In the genomic region with DNA sequence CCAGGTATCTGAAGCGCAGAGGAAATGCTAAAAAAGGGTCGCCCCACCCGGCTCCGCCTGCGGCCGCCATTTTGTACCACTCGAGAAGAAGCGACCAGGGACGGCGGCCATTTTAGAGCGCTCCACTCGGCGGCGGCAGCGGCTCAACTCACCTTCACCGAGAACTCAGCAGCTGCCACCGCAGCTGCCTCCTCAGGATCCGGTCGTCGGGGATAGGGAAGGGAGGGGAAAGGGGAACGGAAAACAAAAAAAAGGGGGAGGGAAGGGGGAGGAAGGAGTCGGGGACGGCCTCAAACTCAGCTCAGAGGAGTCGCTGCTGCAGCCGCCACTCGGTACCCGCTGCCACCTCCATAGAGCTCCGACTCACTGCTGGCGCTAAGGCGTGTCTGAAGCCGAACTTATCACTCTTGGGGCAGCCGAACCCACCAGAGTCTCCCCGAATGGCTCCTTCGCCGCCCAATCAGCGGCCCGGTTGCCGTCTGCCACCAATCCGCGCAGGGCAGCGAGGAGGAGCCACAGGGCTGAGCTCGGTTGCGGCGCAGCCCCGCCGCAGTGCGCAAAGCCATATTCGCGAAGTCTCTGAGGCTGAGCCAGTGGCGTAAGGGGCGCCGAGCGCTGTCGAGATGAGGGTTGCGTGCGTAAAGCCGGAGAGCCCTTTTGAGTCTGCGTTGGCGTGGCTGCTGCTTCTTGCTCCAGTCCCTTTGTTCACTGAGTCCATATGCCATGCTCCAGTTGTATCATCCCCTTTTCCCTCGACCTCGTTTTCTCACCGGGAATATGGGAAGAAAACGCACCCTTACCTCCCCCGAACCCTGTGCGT, we compare ENCODE assay signal across 8 cellular contexts. TPM values are rescaled to one million over a fixed set of nuclear protein-coding genes. Genes with fewer than 3 reads are reported as not detected.
DNase-seq lines count a peak whose midpoint lies in the region; FAIRE-seq and TF ChIP-seq lines count a peak whose summit lies in the region.

A gene (minus strand): TSS at position 374 of the 820 bp plus-strand sequence.

- H3K4me3 ChIP-seq in HFF-Myc (replicated peaks; ENCODE audit: low read depth, low read length) (peak within 1 kb of the TSS; percentile 95), neutrophil (ENCODE audit: low read depth in 1 of 2, low read length in 1 of 2) (peak within 1 kb of the TSS; percentile 93 to 96)

- intact Hi-C loops in activated naive CD4-positive, alpha-beta T cell treated with anti-CD3 and anti-CD28 coated beads for 36 hours (cut with micrococcal nuclease): loop anchor here (1.0 to 5.0 kb wide), 8 partner anchors 10 to 1035 kb away; a partner anchor contains a TSS

- DNase-seq in GM03348 (ENCODE audit: low spot score): peak; percentile 99
- peak; percentile 97 for DNase-seq in HFF-Myc (ENCODE audit: extremely low read depth, low read depth)
- DNase-seq in NAMALWA (ENCODE audit: low spot score): peak; percentile 98
- DNase-seq in SK-N-DZ (ENCODE audit: low spot score): peak; percentile 99
- peak; percentile 98 for DNase-seq in activated naive CD4-positive, alpha-beta T cell treated with anti-CD3 and anti-CD28 coated beads for 36 hours
- peak; percentile 96 to 98 for DNase-seq in frontal cortex (ENCODE audit: low spot score in 2 of 2)
- peak; percentile 93 to 99 (median 98) for DNase-seq in substantia nigra (lab: John Stamatoyannopoulos, UW)

- peak within 1 kb of the TSS; percentile 97 for H3K27ac Mint-ChIP-seq in activated naive CD4-positive, alpha-beta T cell treated with anti-CD3 and anti-CD28 coated beads for 36 hours

- FAIRE-seq in frontal cortex (lab: Jason Lieb, UNC): peak; percentile 51

- H3K36me3 ChIP-seq in neutrophil: peaks cover 33% of the 10 kb centered on the region

- CTCF ChIA-PET in activated naive CD4-positive, alpha-beta T cell treated with anti-CD3 and anti-CD28 coated beads for 36 hours (lab: Charles Lee): interaction anchor here (0.6 to 3.1 kb wide), 8 partner anchors 16 to 171 kb away, joined by 3 to 18 read pairs (median 3); a partner anchor contains a TSS

- no peaks in the 10 kb centered on the region for H3K9me3 ChIP-seq in neutrophil

- H3K9me3 Mint-ChIP-seq in activated naive CD4-positive, alpha-beta T cell treated with anti-CD3 and anti-CD28 coated beads for 36 hours: no peaks in the 10 kb centered on the region

- H3K4me1 Mint-ChIP-seq in activated naive CD4-positive, alpha-beta T cell treated with anti-CD3 and anti-CD28 coated beads for 36 hours (ENCODE audit: low read depth): peaks cover 43% of the 10 kb centered on the region

- H3K27me3 ChIP-seq in neutrophil: no peaks in the 10 kb centered on the region

- H3K36me3 Mint-ChIP-seq in activated naive CD4-positive, alpha-beta T cell treated with anti-CD3 and anti-CD28 coated beads for 36 hours (ENCODE audit: low read depth): peaks cover 41% of the 10 kb centered on the region

- TF ChIP-seq CTCF in HFF-Myc (IDR thresholded peaks at IDR 0.05; ENCODE audit: low read depth, low read length, missing control alignments) (no peak), neutrophil (IDR thresholded peaks at IDR 0.05) (no peak)

- H3K27ac ChIP-seq in neutrophil: peak within 1 kb of the TSS; percentile 95
- H3K27ac ChIP-seq in substantia nigra (ENCODE audit: low read depth, low read length, poor library complexity, severe bottlenecking): peak within 1 kb of the TSS; percentile 99

- H3K27me3 Mint-ChIP-seq in activated naive CD4-positive, alpha-beta T cell treated with anti-CD3 and anti-CD28 coated beads for 36 hours (ENCODE audit: low read depth): no peaks in the 10 kb centered on the region

- peak within 1 kb of the TSS; percentile 95 for H3K4me3 Mint-ChIP-seq in activated naive CD4-positive, alpha-beta T cell treated with anti-CD3 and anti-CD28 coated beads for 36 hours

- peaks cover 40 to 41% of the 10 kb centered on the region in 2 experiments for H3K4me1 ChIP-seq in neutrophil (ENCODE audit: control insufficient read depth in 1 of 2, insufficient read depth in 1 of 2, low read depth in 1 of 2, low read length in 1 of 2)

RNA-seq across cellular contexts. Expression of the gene that starts here (rescaled TPM):
- 600 and 624 TPM in 2 replicates for polyA plus RNA-seq in SK-N-DZ (2014; cell fraction: cytosol; rRNA removed)
- polyA plus RNA-seq in SK-N-DZ (2014; cell fraction: nucleus; rRNA removed): 541 and 569 TPM in 2 replicates
- 100 to 1,000 TPM; 640 to 734 TPM for total RNA-seq in activated naive CD4-positive, alpha-beta T cell treated with anti-CD3 and anti-CD28 coated beads for 36 hours
- total RNA-seq in frontal cortex: 941 TPM

Comparison
In these comparisons a context has a peak if more than half of its experiments do, and no peak if none do; other contexts are left out.
1. Peak in every context shown above with its lines: DNase-seq, H3K4me3 ChIP-seq and H3K27ac ChIP-seq.